8 cellular contexts compared by ENCODE assay signal in the genomic region with DNA sequence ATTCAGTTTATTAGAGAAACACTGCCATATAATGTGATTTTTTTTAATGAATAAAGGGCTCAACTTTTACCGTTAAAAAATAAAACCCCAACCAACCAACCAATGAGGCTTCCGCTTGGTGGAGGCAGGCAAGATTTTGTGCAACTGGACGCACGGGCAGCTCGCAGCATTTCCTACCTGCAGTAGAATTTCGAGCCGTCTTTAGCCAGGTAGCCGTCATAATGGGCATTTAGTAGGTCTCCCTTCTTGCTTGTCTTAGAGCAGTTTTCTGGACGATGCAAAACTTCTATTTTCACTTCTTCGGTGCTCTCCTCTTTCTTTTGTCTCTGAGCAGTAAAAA.
A peak's percentile ranks its signal among the peaks of the same experiment; 100 is the strongest.
DNase-seq lines count a peak whose midpoint lies in the region; ATAC-seq and TF ChIP-seq lines count a peak whose summit lies in the region.

No MANE protein-coding gene starts in this region.

- H3K9me3 ChIP-seq in NT2/D1 (ENCODE audit: insufficient read depth, low read length), result no peaks in the 10 kb centered on the region
- H3K9me3 ChIP-seq in effector memory CD4-positive, alpha-beta T cell (ENCODE audit: control insufficient read depth, low read length), result no peaks in the 10 kb centered on the region

- peak overlapping the region; percentile 93 to 95 (median 95) for H3K4me3 Mint-ChIP-seq in nephron

- ATAC-seq in GM18502 (IDR thresholded peaks at IDR 0.05; ENCODE audit: poor library complexity, unreplicated experiment), result peak; percentile 5
- ATAC-seq in HG03196 (IDR thresholded peaks at IDR 0.05; ENCODE audit: unreplicated experiment), result no peak

- peaks cover 8% of the 10 kb centered on the region for H3K36me3 Mint-ChIP-seq in nephron (ENCODE audit: low read depth)

- H3K27ac Mint-ChIP-seq in nephron, result peak overlapping the region; percentile 97 to 100 (median 99)

- H3K4me3 ChIP-seq in AG09309 (ENCODE audit: control insufficient read depth, low read depth, low read length) (peak overlapping the region; percentile 50), NT2/D1 (ENCODE audit: insufficient read length, low read depth) (peak overlapping the region; percentile 81)
- peak overlapping the region; percentile 71 for H3K4me3 ChIP-seq in effector memory CD4-positive, alpha-beta T cell (ENCODE audit: insufficient read depth, low read depth, low read length, poor library complexity, severe bottlenecking)

- DNase-seq in AG09309 (ENCODE audit: low read depth), result no peak
- no peak for DNase-seq in NT2/D1 (ENCODE audit: low read depth, low spot score)
- no peak for DNase-seq in effector memory CD4-positive, alpha-beta T cell
- DNase-seq in islet precursor cell, result no peak
- no peak for DNase-seq in NCI-H1930 (lab: John Stamatoyannopoulos, UW)

- TF ChIP-seq CTCF in AG09309 (IDR thresholded peaks at IDR 0.05; ENCODE audit: control insufficient read depth, insufficient read depth, low read depth, low read length, missing control alignments) (no peak), nephron (IDR thresholded peaks at IDR 0.05; ENCODE audit: unreplicated experiment in 3 of 3) (no peak)

- no peaks in the 10 kb centered on the region for H3K9me3 Mint-ChIP-seq in nephron

- H3K27me3 Mint-ChIP-seq in nephron (ENCODE audit: low read depth), result no peaks in the 10 kb centered on the region

- peaks cover 18% of the 10 kb centered on the region for H3K27me3 ChIP-seq in NT2/D1 (ENCODE audit: insufficient read depth, insufficient read length)
- H3K27me3 ChIP-seq in effector memory CD4-positive, alpha-beta T cell (replicated peaks; ENCODE audit: control insufficient read depth, insufficient read depth, low read length, poor library complexity, severe bottlenecking), result no peaks in the 10 kb centered on the region

- H3K4me1 ChIP-seq in NT2/D1 (ENCODE audit: insufficient read depth, insufficient read length), result no peaks in the 10 kb centered on the region
- H3K4me1 ChIP-seq in effector memory CD4-positive, alpha-beta T cell (ENCODE audit: control insufficient read depth, insufficient read depth, low read length, poor library complexity, severe bottlenecking), result peaks cover 16% of the 10 kb centered on the region

- peak overlapping the region; percentile 84 for H3K27ac ChIP-seq in effector memory CD4-positive, alpha-beta T cell (ENCODE audit: insufficient read depth, low read length, poor library complexity, severe bottlenecking)

- peak overlapping the region; percentile 76 for H3K9ac ChIP-seq in NT2/D1 (ENCODE audit: insufficient read length, low read depth)

- no peaks in the 10 kb centered on the region for H3K36me3 ChIP-seq in NT2/D1 (ENCODE audit: insufficient read depth, insufficient read length, low read length)
- no peaks in the 10 kb centered on the region for H3K36me3 ChIP-seq in effector memory CD4-positive, alpha-beta T cell (ENCODE audit: control insufficient read depth, insufficient read depth, low read length)

- peaks cover 57% of the 10 kb centered on the region for H3K4me1 Mint-ChIP-seq in nephron
